11 cellular contexts compared by ENCODE assay signal in the genomic region with DNA sequence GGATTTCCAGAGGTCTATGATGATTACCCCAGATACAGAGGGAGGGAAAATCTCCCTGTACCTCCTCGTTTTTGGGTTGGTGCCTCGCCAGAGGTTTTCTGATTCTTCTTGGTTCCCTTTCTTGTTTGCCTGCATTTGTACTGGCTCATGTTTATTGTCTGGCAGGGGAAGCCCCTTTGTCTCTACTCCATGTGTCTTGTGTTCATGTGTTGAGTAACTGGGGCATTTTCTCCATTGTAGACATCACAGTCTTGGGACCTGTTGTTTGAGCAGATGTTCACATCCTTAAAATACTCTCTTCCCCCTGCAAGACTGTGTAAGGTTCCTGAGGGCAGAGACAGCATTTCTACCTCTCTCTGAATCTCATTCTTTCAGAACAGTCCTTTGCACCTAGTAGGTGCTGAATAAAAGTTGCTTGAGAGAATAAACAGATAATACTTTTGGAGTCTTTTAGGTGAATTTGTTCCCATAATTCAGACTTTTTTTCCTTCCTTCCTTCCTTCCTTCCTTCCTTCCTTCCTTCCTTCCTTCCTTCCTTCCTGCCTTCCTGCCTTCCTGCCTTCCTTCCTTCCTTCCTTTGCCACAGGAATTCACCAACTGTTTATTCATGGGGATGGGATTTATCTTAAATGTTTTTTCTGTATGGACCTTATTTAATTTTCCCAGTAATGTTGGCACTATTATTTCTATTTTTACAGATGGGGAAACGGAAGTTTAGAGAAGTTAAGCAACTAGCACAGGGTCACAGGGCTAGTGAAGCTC.
DNase-seq lines count a peak whose midpoint lies in the region; ATAC-seq and TF ChIP-seq lines count a peak whose summit lies in the region.
"Had no signal": no experiment of that assay in that cellular context is flagged by ENCODE, and none has a peak within 500 bp of the region (broad histone marks: within the 10 kb centered on the region; RNA-seq: fewer than 3 reads in every experiment).

No MANE protein-coding gene starts in this region.

- H3K27me3 ChIP-seq in iPS-20b (ENCODE audit: insufficient read depth, low read length): peaks cover 12% of the 10 kb centered on the region

- peak; percentile 23 for DNase-seq in GM10248 (ENCODE audit: extremely low spot score)
- no peak for DNase-seq in NCI-H2107 treated with DMSO at 0.1 percent for 48 hours (lab: John Stamatoyannopoulos, UW; ENCODE audit: unreplicated experiment)
- no peak for DNase-seq in SHP77 treated with DMSO at 0.1 percent for 48 hours (lab: John Stamatoyannopoulos, UW)
- no peak for DNase-seq in C1 segment of cervical spinal cord (lab: John Stamatoyannopoulos, UW)
- DNase-seq in NCI-H524 treated with DMSO at 0.1 percent for 48 hours (lab: John Stamatoyannopoulos, UW): no peak
- DNase-seq: CD4-positive, alpha-beta T cell; NCI-H146 had no signal

- H3K9me3 ChIP-seq in iPS-20b (ENCODE audit: insufficient read depth, low read depth, low read length): no peaks in the 10 kb centered on the region

- no peak overlapping the region for H3K9ac ChIP-seq in iPS-20b (ENCODE audit: low read depth, low read length)

- H3K4me3 ChIP-seq in iPS-20b (ENCODE audit: low read length): peak overlapping the region; percentile 23; the same call in 1 of the 2 replicates

- no peak for TF ChIP-seq CTCF in GM10248 (IDR thresholded peaks at IDR 0.05; ENCODE audit: control extremely low read depth, extremely low read depth, low read depth, missing control alignments)

- peaks cover 49% of the 10 kb centered on the region for H3K4me1 ChIP-seq in iPS-20b (ENCODE audit: insufficient read depth, low read length)

- ATAC-seq in GM21717 (IDR thresholded peaks at IDR 0.05; ENCODE audit: unreplicated experiment): peak; percentile 83
- peak; percentile 71 for ATAC-seq in HG03558 (IDR thresholded peaks at IDR 0.05; ENCODE audit: extremely low read depth, unreplicated experiment)

- CTCF ChIA-PET in GM10248 (lab: Yijun Ruan, JAX): interaction anchor here (0.8 to 2.1 kb wide), 3 partner anchors 8 to 25 kb away, joined by 4 to 8 read pairs (median 5); partner anchors contain the start of gene CDK14

- H3K36me3 ChIP-seq in iPS-20b (ENCODE audit: insufficient read depth, low read depth, low read length): no peaks in the 10 kb centered on the region

- POLR2A ChIA-PET in GM10248 (lab: Yijun Ruan, JAX): no interaction called here

- H3K27ac ChIP-seq in iPS-20b (ENCODE audit: low read length): no peak overlapping the region
- H3K27ac ChIP-seq: RWPE1 had no signal
